In genomic region chr21:44872266-44872567, GRCh38 we compare ENCODE assay signal across 8 cellular contexts. TPM values are rescaled to one million over a fixed set of nuclear protein-coding genes. Genes with fewer than 3 reads are reported as not detected.
DNase-seq lines count a peak whose midpoint lies in the region; ATAC-seq, FAIRE-seq and TF ChIP-seq lines count a peak whose summit lies in the region.

No MANE protein-coding gene starts in this region.

- peaks cover 0 to 3% (median 0%) of the 10 kb centered on the region in 7 donors for H3K9me3 Mint-ChIP-seq in CD14-positive monocyte

- peaks cover 74% of the 10 kb centered on the region for H3K4me1 Mint-ChIP-seq in CD14-positive monocyte

- no peak overlapping the region for H4K91ac ChIP-seq in H1 (replicated peaks; ENCODE audit: insufficient read length, low read length)

- peaks cover 14 to 16% of the 10 kb centered on the region in 2 donors for H3K36me3 Mint-ChIP-seq in CD14-positive monocyte

- DNase-seq in CD14-positive monocyte (ENCODE audit: low spot score) (no peak), NT2/D1 (ENCODE audit: low read depth, low spot score) (no peak), H1 (ENCODE audit: low read depth in 1 of 2, low spot score in 2 of 2) (no peak), KBM-7 (no peak)
- no peak for DNase-seq in stimulated activated CD4-positive, alpha-beta T cell treated with anti-CD3 and anti-CD28 coated beads, Interleukin-4, amount 100 ng/mL, for 1 hour

- no peak for TF ChIP-seq RAD21 in H1 (IDR thresholded peaks at IDR 0.05 in 1 of 2, conservative IDR thresholded peaks at IDR 0.05 in 1 of 2; ENCODE audit: low read depth in 2 of 2, low read length in 2 of 2)

- H3K36me3 ChIP-seq in NT2/D1 (ENCODE audit: insufficient read depth, insufficient read length, low read length), result peaks cover 28% of the 10 kb centered on the region
- no peaks in the 10 kb centered on the region; a peak in 1 of 8 replicates for H3K36me3 ChIP-seq in H1 (ENCODE audit: control insufficient read depth in 2 of 4, insufficient read depth in 4 of 4, low read length in 3 of 4)
- no peaks in the 10 kb centered on the region for H3K36me3 ChIP-seq in neuron (ENCODE audit: insufficient read depth, low read length)

- no peak overlapping the region for H2AK5ac ChIP-seq in H1 (ENCODE audit: low read depth, low read length)

- 56% methylated on average over 3 of the region's 3 CpGs; no CpG with 5 or more reads in 1 of the 2 experiments for WGBS in H1 (ENCODE audit: extremely low coverage in 1 of 2, insufficient coverage in 1 of 2, insufficient read length in 1 of 2, insufficient replicate concordance in 2 of 2, low coverage in 1 of 2, low lambda C conversion rate in 2 of 2, missing lambda C conversion rate in 1 of 2), 2 experiments

- no peak overlapping the region for H3K4ac ChIP-seq in H1 (replicated peaks; ENCODE audit: insufficient read length, low read depth, low read length)

- H2BK15ac ChIP-seq in H1 (ENCODE audit: low read length), result no peak overlapping the region

- H3K18ac ChIP-seq in H1 (ENCODE audit: extremely low read depth, low read length), result no peak overlapping the region

- H3K23me2 ChIP-seq in H1 (ENCODE audit: low read depth, low read length), result peaks cover 16% of the 10 kb centered on the region

- intact Hi-C loops in CD14-positive monocyte (cut with micrococcal nuclease), result loop anchor here (2.0 to 5.0 kb wide), 3 partner anchors 35 to 55 kb away; partner anchors contain the start of gene SUMO3 (in 2 of the 2)

- TF ChIP-seq CTCF in CD14-positive monocyte (IDR thresholded peaks at IDR 0.05), result no peak
- no peak for TF ChIP-seq CTCF in H1 (IDR thresholded peaks at IDR 0.05; ENCODE audit: control extremely low read depth in 1 of 3, insufficient read depth in 1 of 3, low read depth in 1 of 3, low read length in 3 of 3)

- no peak for TF ChIP-seq POLR2A in H1 (IDR thresholded peaks at IDR 0.05; ENCODE audit: control extremely low read depth in 1 of 2, low read depth in 2 of 2, low read length in 2 of 2)

- H4K20me1 ChIP-seq in H1 (replicated peaks in 1 of 2; ENCODE audit: control insufficient read depth in 1 of 2, insufficient read depth in 2 of 2, low read length in 2 of 2), result peaks cover 19 to 36% of the 10 kb centered on the region in 2 experiments

- no peak overlapping the region for H3K27ac ChIP-seq in H1 (ENCODE audit: low read depth, low read length)

- H3K56ac ChIP-seq in H1 (replicated peaks; ENCODE audit: insufficient read length, low read depth, low read length), result no peak overlapping the region

- H3K14ac ChIP-seq in H1 (ENCODE audit: insufficient read length), result no peak overlapping the region

- H2AFZ ChIP-seq in H1 (ENCODE audit: low read length), result no peak overlapping the region
- no peak overlapping the region for H2AFZ ChIP-seq in neuron (ENCODE audit: low read depth, low read length)

- ATAC-seq in GM18867 (IDR thresholded peaks at IDR 0.05; ENCODE audit: unreplicated experiment) (no peak), HG02798 (IDR thresholded peaks at IDR 0.05; ENCODE audit: poor library complexity, unreplicated experiment) (no peak)

- FAIRE-seq in H1 (lab: Jason Lieb, UNC), result no peak

- no peak overlapping the region for H2BK5ac ChIP-seq in H1 (ENCODE audit: low read depth, low read length)

- H3K27me3 ChIP-seq in NT2/D1 (ENCODE audit: insufficient read depth, insufficient read length), result peaks cover 20% of the 10 kb centered on the region
- peaks cover 0 to 19% (median 15%) of the 10 kb centered on the region in 4 experiments; a peak in 5 of 7 replicates for H3K27me3 ChIP-seq in H1 (replicated peaks in 1 of 4; ENCODE audit: control insufficient read depth in 3 of 4, extremely low read depth in 1 of 4, insufficient read depth in 3 of 4, low read length in 3 of 4)
- no peaks in the 10 kb centered on the region for H3K27me3 ChIP-seq in neuron (ENCODE audit: insufficient read depth, low read length)

- CTCF ChIA-PET in H1 (lab: Charles Lee; ENCODE audit: partially characterized antibody), result interaction anchor here (0.6 to 1.5 kb wide), 4 partner anchors 20 to 39 kb away, joined by 3 to 4 read pairs (median 3); no protein-coding TSS in a partner anchor

- H4K8ac ChIP-seq in H1 (ENCODE audit: extremely low read depth, insufficient read depth, low read length), result no peak overlapping the region

- H3K4me2 ChIP-seq in H1 (ENCODE audit: insufficient read depth in 1 of 2, low read depth in 2 of 2, low read length in 2 of 2), result peak overlapping the region; percentile 93 to 95

- in situ Hi-C loops in KBM-7 (cut with MboI; ENCODE audit: low pct_unique_long_range_greater_than_20kb, low sequenced_read_pairs), result no loop called here

- H4K5ac ChIP-seq in H1 (ENCODE audit: insufficient read length, low read depth, low read length), result no peak overlapping the region

- POLR2A ChIA-PET in H1 (lab: Charles Lee; ENCODE audit: partially characterized antibody), result interaction anchor here (0.8 to 3.7 kb wide), 14 partner anchors 11 to 328 kb away, joined by 3 to 16 read pairs (median 4); partner anchors contain the start of gene UBE2G2

- peaks cover 22% of the 10 kb centered on the region for H3K4me1 ChIP-seq in NT2/D1 (ENCODE audit: insufficient read depth, insufficient read length)
- peaks cover 6 to 13% (median 7%) of the 10 kb centered on the region in 4 experiments for H3K4me1 ChIP-seq in H1 (replicated peaks in 1 of 4; ENCODE audit: control insufficient read depth in 3 of 4, insufficient read depth in 4 of 4, low read length in 3 of 4)
- H3K4me1 ChIP-seq in neuron (ENCODE audit: insufficient read depth, low read length), result peaks cover 43% of the 10 kb centered on the region

- peak overlapping the region; percentile 85 to 94 (median 89) for H3K27ac Mint-ChIP-seq in CD14-positive monocyte

- H3K9me3 ChIP-seq in NT2/D1 (ENCODE audit: insufficient read depth, low read length), result no peaks in the 10 kb centered on the region
- no peaks in the 10 kb centered on the region for H3K9me3 ChIP-seq in H1 (ENCODE audit: insufficient read depth in 2 of 2, low read depth in 1 of 2, low read length in 1 of 2)
- H3K9me3 ChIP-seq in neuron (ENCODE audit: low read length), result no peaks in the 10 kb centered on the region

- peaks cover 19% of the 10 kb centered on the region for H3K79me1 ChIP-seq in H1 (ENCODE audit: low read depth, low read length)

- H3K27me3 Mint-ChIP-seq in CD14-positive monocyte (ENCODE audit: low read depth in 3 of 3), result no peaks in the 10 kb centered on the region

- peaks cover 42 to 59% of the 10 kb centered on the region in 2 experiments for H3K79me2 ChIP-seq in H1 (ENCODE audit: control insufficient read depth in 1 of 2, insufficient read depth in 2 of 2, low read length in 2 of 2)

- TF ChIP-seq EP300 in H1 (IDR thresholded peaks at IDR 0.05; ENCODE audit: borderline replicate concordance in 1 of 2, low read depth in 2 of 2, low read length in 2 of 2), result no peak

- H3K23ac ChIP-seq in H1 (ENCODE audit: insufficient read length), result no peak overlapping the region

- H2BK120ac ChIP-seq in H1 (replicated peaks; ENCODE audit: low read depth, low read length), result no peak overlapping the region

- H2BK12ac ChIP-seq in H1 (ENCODE audit: low read depth, low read length), result no peak overlapping the region

- H2BK20ac ChIP-seq in H1 (ENCODE audit: low read length), result no peak overlapping the region

- peak overlapping the region; percentile 92 to 97 for H3K4me3 Mint-ChIP-seq in CD14-positive monocyte

- H3K9ac ChIP-seq in NT2/D1 (ENCODE audit: insufficient read length, low read depth) (peak overlapping the region; percentile 93), H1 (replicated peaks in 1 of 4; ENCODE audit: extremely low read depth in 1 of 4, low read depth in 3 of 4, low read length in 3 of 4) (peak overlapping the region in 3 of 4 experiments; percentile 13 to 83 (median 62); a peak in 3 of 7 replicates)

- H3K4me3 ChIP-seq in NT2/D1 (ENCODE audit: insufficient read length, low read depth), result peak overlapping the region; percentile 92
- H3K4me3 ChIP-seq in H1 (ENCODE audit: extremely low read depth in 1 of 4, insufficient read depth in 2 of 4, low read depth in 3 of 4, low read length in 4 of 4), result peak overlapping the region; percentile 71 to 95 (median 78)
- H3K4me3 ChIP-seq in neuron (ENCODE audit: low read length), result peak overlapping the region; percentile 88

TF ChIP-seq in H1, 55 proteins besides CTCF, POLR2A, EP300 and RAD21 (continues in another document):
- no peak for TF ChIP-seq SRF (IDR thresholded peaks at IDR 0.05; ENCODE audit: low read depth, low read length)
- no peak for TF ChIP-seq CHD2 (IDR thresholded peaks at IDR 0.05; ENCODE audit: low read length)

RNA-seq across cellular contexts. Expression of gene PTTG1IP, which starts 1.3 kb away (rescaled TPM):
- polyA plus RNA-seq in CD14-positive monocyte, result 100 to 1,000 TPM; 206 to 238 TPM
- total RNA-seq in H1 (2021; fragmentation: NEBNext Ultra II Directional; extraction: Animal tissue kit (Norgen Biotek cat#: 25700)), result 124 and 130 TPM in 2 replicates
- polyA plus RNA-seq in H1 (2011; rRNA removed), result 88.9 and 90.8 TPM in 2 replicates
- polyA plus RNA-seq in H1 (2011; cell fraction: cytosol; rRNA removed), result 98.5 TPM
- polyA plus RNA-seq in H1 (2011; cell fraction: nucleus; rRNA removed), result 76.0 TPM
- 76.4 to 95.3 TPM (median 87.0 TPM) in 4 replicates for polyA plus RNA-seq in H1 (2012, experiment 1 of 2)
- 117 TPM for polyA plus RNA-seq in H1 (2012, experiment 2 of 2)
- 140 TPM for polyA plus RNA-seq in H1 (2013, experiment 1 of 2)
- 172 TPM for polyA plus RNA-seq in H1 (2013, experiment 2 of 2)
- polyA minus RNA-seq in H1 (2011; rRNA and poly(A)+ RNA removed), result 63.7 and 69.2 TPM in 2 replicates
- polyA minus RNA-seq in H1 (2011; cell fraction: cytosol; rRNA and poly(A)+ RNA removed), result 110 TPM
- polyA minus RNA-seq in H1 (2011; cell fraction: nucleus; rRNA and poly(A)+ RNA removed), result 39.1 TPM

RNA-seq across cellular contexts. Expression of gene ITGB2, which starts 48.5 kb away (rescaled TPM):
- polyA plus RNA-seq in CD14-positive monocyte (1,000 to 10,000 TPM; 1,470 to 1,628 TPM), H1 (2011; rRNA removed) (0.63 and 0.89 TPM in 2 replicates)
- total RNA-seq in H1 (2021; fragmentation: NEBNext Ultra II Directional; extraction: Animal tissue kit (Norgen Biotek cat#: 25700)), result 0.24 and 0.36 TPM in 2 replicates
- 0.76 TPM for polyA plus RNA-seq in H1 (2011; cell fraction: cytosol; rRNA removed)
- polyA plus RNA-seq in H1 (2011; cell fraction: nucleus; rRNA removed), result 1.6 TPM
- polyA plus RNA-seq in H1 (2012, experiment 1 of 2), result 0.40 to 0.58 TPM (median 0.48 TPM) in 4 replicates
- polyA plus RNA-seq in H1 (2012, experiment 2 of 2), result 0.49 TPM
- 0.26 TPM for polyA plus RNA-seq in H1 (2013, experiment 1 of 2)
- polyA plus RNA-seq in H1 (2013, experiment 2 of 2), result 0.52 TPM
- polyA minus RNA-seq in H1 (2011; rRNA and poly(A)+ RNA removed), result 0.25 and 0.27 TPM in 2 replicates
- polyA minus RNA-seq in H1 (2011; cell fraction: cytosol; rRNA and poly(A)+ RNA removed), result not detected
- polyA minus RNA-seq in H1 (2011; cell fraction: nucleus; rRNA and poly(A)+ RNA removed), result 0.70 TPM

RNA-seq across cellular contexts. Expression of gene SUMO3, which starts 54.4 kb away (rescaled TPM):
- polyA plus RNA-seq in CD14-positive monocyte, result 100 to 1,000 TPM; 109 to 112 TPM
- total RNA-seq in H1 (2021; fragmentation: NEBNext Ultra II Directional; extraction: Animal tissue kit (Norgen Biotek cat#: 25700)), result 95.0 and 96.8 TPM in 2 replicates
- 97.8 and 101 TPM in 2 replicates for polyA plus RNA-seq in H1 (2011; rRNA removed)
- 105 TPM for polyA plus RNA-seq in H1 (2011; cell fraction: cytosol; rRNA removed)
- 35.1 TPM for polyA plus RNA-seq in H1 (2011; cell fraction: nucleus; rRNA removed)
- 88.6 to 98.6 TPM (median 95.5 TPM) in 4 replicates for polyA plus RNA-seq in H1 (2012, experiment 1 of 2)
- 117 TPM for polyA plus RNA-seq in H1 (2012, experiment 2 of 2)
- polyA plus RNA-seq in H1 (2013, experiment 1 of 2), result 98.6 TPM
- polyA plus RNA-seq in H1 (2013, experiment 2 of 2), result 104 TPM
- 47.9 and 48.2 TPM in 2 replicates for polyA minus RNA-seq in H1 (2011; rRNA and poly(A)+ RNA removed)
- 49.1 TPM for polyA minus RNA-seq in H1 (2011; cell fraction: cytosol; rRNA and poly(A)+ RNA removed)
- polyA minus RNA-seq in H1 (2011; cell fraction: nucleus; rRNA and poly(A)+ RNA removed), result 39.7 TPM

Comparison
In these comparisons a context has a peak if more than half of its experiments do, and no peak if none do; other contexts are left out.
1. RNA of gene ITGB2, which starts 48.5 kb away (polyA plus RNA-seq): 1,470 to 1,628 TPM in CD14-positive monocyte; 0.26 to 1.6 TPM in H1; every median in the first group is over 100 times any median in the second.
2. Peak in every context shown above with its lines, with median percentiles within 50 percentile points of each other: H3K4me3 ChIP-seq.